9 cellular contexts compared by ENCODE assay signal in the genomic region with DNA sequence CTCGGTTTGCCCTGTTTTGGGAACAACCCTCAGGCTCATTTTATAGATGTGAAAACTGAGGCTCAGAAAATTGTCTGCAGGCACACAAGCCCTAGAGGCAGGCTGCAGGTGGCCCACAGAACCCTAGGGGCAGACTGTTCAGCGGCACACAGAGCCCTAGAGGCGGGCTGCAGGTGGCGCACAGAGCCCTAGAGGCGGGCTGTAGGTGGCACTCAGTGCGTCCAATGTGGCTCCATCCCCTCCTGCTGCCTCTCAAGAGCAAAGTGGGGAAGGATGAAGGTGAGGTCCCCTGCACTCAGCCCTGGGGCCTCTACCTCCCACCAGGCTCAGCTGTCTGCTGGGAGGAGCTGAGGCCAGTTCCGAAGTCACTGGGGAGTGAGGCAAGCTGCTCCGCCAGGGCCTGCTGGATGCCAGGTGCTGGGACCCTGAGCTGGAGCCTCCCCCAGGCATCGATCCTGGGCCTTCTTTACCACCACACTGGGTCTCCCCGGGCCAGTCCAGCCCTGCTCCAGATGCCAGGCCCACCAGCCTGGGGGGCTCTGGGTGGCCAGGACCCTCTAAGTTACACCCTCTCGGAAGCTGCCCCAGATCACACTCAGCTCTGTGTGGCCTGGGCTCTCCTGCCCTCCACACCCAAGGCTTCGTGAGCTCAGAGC. TPM values are rescaled to one million over a fixed set of nuclear protein-coding genes. Genes with fewer than 3 reads are reported as not detected.
A peak's percentile ranks its signal among the peaks of the same experiment; 100 is the strongest.
DNase-seq lines count a peak whose midpoint lies in the region; ATAC-seq and TF ChIP-seq lines count a peak whose summit lies in the region.
"Had no signal": no experiment of that assay in that cellular context is flagged by ENCODE, and none has a peak within 500 bp of the region (broad histone marks: within the 10 kb centered on the region; RNA-seq: fewer than 3 reads in every experiment).

No MANE protein-coding gene starts in this region.

- no peak overlapping the region for H3K4me3 ChIP-seq in RWPE2 (ENCODE audit: severe bottlenecking)
- no peak overlapping the region for H3K4me3 ChIP-seq in coronary artery

- no peaks in the 10 kb centered on the region for H3K4me1 ChIP-seq in RWPE2 (ENCODE audit: insufficient read depth, poor library complexity, severe bottlenecking)

- ATAC-seq in HG02981 (IDR thresholded peaks at IDR 0.05; ENCODE audit: unreplicated experiment), result peak; percentile 45
- peak; percentile 59; the same call in 1 of the 3 replicates for ATAC-seq in RWPE2 (ENCODE audit: low read depth)

- H3K4me1 Mint-ChIP-seq in brain, result peaks cover 18% of the 10 kb centered on the region

- H3K4me3 Mint-ChIP-seq in brain, result no peak overlapping the region

- peaks cover 9% of the 10 kb centered on the region for H3K27me3 Mint-ChIP-seq in brain

- H3K9me3 Mint-ChIP-seq in brain, result peaks cover 0 to 4% (median 3%) of the 10 kb centered on the region in 5 experiments

- DNase-seq in NCI-H1436 (lab: John Stamatoyannopoulos, UW), result peak; percentile 53
- no peak for DNase-seq in NCI-H1436 treated with DMSO at 0.1 percent for 48 hours (lab: John Stamatoyannopoulos, UW)
- DNase-seq in RWPE2 (ENCODE audit: low spot score), result no peak
- peak; percentile 44 to 57 for DNase-seq in stimulated activated CD4-positive, alpha-beta T cell treated with anti-CD3 and anti-CD28 coated beads, Interleukin-2, amount 100 ng/mL, for 24 hours
- DNase-seq in coronary artery (ENCODE audit: low spot score), result no peak
- DNase-seq in HK-2 (ENCODE audit: unreplicated experiment), result no peak

- H3K9me3 ChIP-seq in RWPE2 (ENCODE audit: severe bottlenecking), result no peaks in the 10 kb centered on the region

- H3K27ac ChIP-seq in RWPE2 (ENCODE audit: poor library complexity, severe bottlenecking) (no peak overlapping the region), coronary artery (no peak overlapping the region)

- no peaks in the 10 kb centered on the region for H3K36me3 Mint-ChIP-seq in brain

- peak overlapping the region in 1 of 5 experiments; percentile 17 for H3K27ac Mint-ChIP-seq in brain

- no peaks in the 10 kb centered on the region for H3K27me3 ChIP-seq in RWPE2 (ENCODE audit: insufficient read depth, poor library complexity, severe bottlenecking)

- no peak for TF ChIP-seq CTCF in RWPE2 (IDR thresholded peaks at IDR 0.05; ENCODE audit: poor library complexity, severe bottlenecking)
- peak; percentile 31 to 36 for TF ChIP-seq CTCF in brain (conservative IDR thresholded peaks at IDR 0.05)
- no peak for TF ChIP-seq CTCF in coronary artery (IDR thresholded peaks at IDR 0.05)

- H3K36me3 ChIP-seq in RWPE2 (ENCODE audit: low read depth), result no peaks in the 10 kb centered on the region

RNA-seq across cellular contexts. Expression of gene ACY3, which starts 2.3 kb away (rescaled TPM):
- 3.0 TPM for polyA plus RNA-seq in brain (ENCODE audit: insufficient read depth, low read depth, low replicate concordance)
- polyA plus RNA-seq: BJ had no signal

RNA-seq across cellular contexts. Expression of gene TBX10, which starts 8.7 kb away (rescaled TPM):
- polyA plus RNA-seq in brain (ENCODE audit: insufficient read depth, low read depth, low replicate concordance), result not detected
- polyA plus RNA-seq: BJ had no signal

RNA-seq across cellular contexts. Expression of gene NUDT8, which starts 18.5 kb away (rescaled TPM):
- 5.2 TPM for polyA plus RNA-seq in brain (ENCODE audit: insufficient read depth, low read depth, low replicate concordance)

RNA-seq across cellular contexts. Expression of gene ALDH3B2, which starts 26.2 kb away (rescaled TPM):
- polyA plus RNA-seq in brain (ENCODE audit: insufficient read depth, low read depth, low replicate concordance), result not detected
- polyA plus RNA-seq: BJ had no signal

RNA-seq across cellular contexts. Expression of gene NDUFV1, which starts 41.5 kb away (rescaled TPM):
- 237 TPM for polyA plus RNA-seq in brain (ENCODE audit: insufficient read depth, low read depth, low replicate concordance)

Comparison
In these comparisons a context has a peak if more than half of its experiments do, and no peak if none do; other contexts are left out.
1. DNase-seq: peak in NCI-H1436 (single experiment) and stimulated activated CD4-positive, alpha-beta T cell treated with anti-CD3 and anti-CD28 coated beads, Interleukin-2, amount 100 ng/mL, for 24 hours (2 of 2); none in NCI-H1436 treated with DMSO at 0.1 percent for 48 hours (single experiment), RWPE2 (single experiment), coronary artery (single experiment) and HK-2 (single experiment).
2. CTCF ChIP-seq: peak in brain (2 of 2); none in RWPE2 (single experiment) and coronary artery (single experiment).